Comparison of ENCODE assay signal across 28 cellular contexts in genomic region chr2:49988301-49988700, GRCh38.
"Had no signal": no experiment of that assay in that cellular context is flagged by ENCODE, and none has a peak within 500 bp of the region (broad histone marks: within the 10 kb centered on the region; RNA-seq: fewer than 3 reads in every experiment).

No MANE protein-coding gene starts in this region.

- H3K4me3 ChIP-seq: ascending aorta, SK-N-MC had no signal

- H3K9me3 Mint-ChIP-seq: activated CD4-positive, alpha-beta T cell treated with anti-CD3 and anti-CD28 coated beads, Interleukin-2, amount 10 ng/mL, durations not matched to agents 24 days and 14 days; activated T-helper 1 cell treated with anti-CD3 and anti-CD28 coated beads, Interleukin-12 subunit alpha, Interleukin-12 subunit beta, Interleukin-2, Interleukin-4 antibody, amounts not matched to agents 30 ng/mL and 10 ng/mL and 1 ng/mL, durations not matched to agents 14 hours and 24 hours and 36 hours had no signal

- H3K27ac ChIP-seq: ascending aorta, SK-N-MC had no signal

- H3K9me3 ChIP-seq: ascending aorta had no signal

- H3K4me1 ChIP-seq: ascending aorta had no signal

- H3K36me3 Mint-ChIP-seq: activated CD8-positive, alpha-beta memory T cell treated with anti-CD3 and anti-CD28 coated beads, Interleukin-2, amount 10 ng/mL, durations not matched to agents 7 days and 5 days; T-cell had no signal

- DNase-seq: activated B cell treated with CpG ODN at 0.5 μM for 24 hours; activated CD4-positive, alpha-beta T cell treated with anti-CD3 and anti-CD28 coated beads for 1 hour; activated CD4-positive, alpha-beta T cell treated with anti-CD3 and anti-CD28 coated beads, Interleukin-2, amount 10 ng/mL, durations not matched to agents 24 days and 14 days; activated CD4-positive, alpha-beta T cell treated with anti-CD3 and anti-CD28 coated beads, Interleukin-2, amount 50 U/mL, for 48 hours; activated CD8-positive, alpha-beta memory T cell treated with anti-CD3 and anti-CD28 coated beads, Interleukin-2, amount 10 ng/mL, durations not matched to agents 7 days and 5 days; activated effector memory CD4-positive, alpha-beta T cell treated with Interleukin-2 at 50 U/mL for 16 hours; activated naive CD4-positive, alpha-beta T cell; activated naive CD8-positive, alpha-beta T cell treated with anti-CD3 and anti-CD28 coated beads, Interleukin-2, amount 50 U/mL, for 24 hours; activated T-cell treated with anti-CD3 and anti-CD28 coated beads, Interleukin-2, amount 50 U/mL, for 24 hours; amniotic stem cell; KG1; NCI-H1092; NCI-H1417; NCI-H1694 treated with DMSO at 0.1 percent for 48 hours; NCI-H2029 treated with DMSO at 0.1 percent for 48 hours; NCI-H345; NCI-H510A; NCI-H526 treated with DMSO at 0.1 percent for 48 hours; NCI-H82; RPMI8226; T-cell; T-helper 2 cell; T1000 had no signal

- H3K27me3 ChIP-seq: ascending aorta had no signal

- H3K27ac Mint-ChIP-seq: activated B cell treated with CpG ODN at 0.5 μM for 24 hours; activated CD4-positive, alpha-beta T cell treated with anti-CD3 and anti-CD28 coated beads, Interleukin-2, amount 10 ng/mL, durations not matched to agents 24 days and 14 days; activated CD8-positive, alpha-beta memory T cell treated with anti-CD3 and anti-CD28 coated beads, Interleukin-2, amount 10 ng/mL, durations not matched to agents 7 days and 5 days; activated naive CD4-positive, alpha-beta T cell treated with anti-CD3 and anti-CD28 coated beads, Interleukin-2, amount 50 U/mL, for 72 hours; activated naive CD8-positive, alpha-beta T cell treated with anti-CD3 and anti-CD28 coated beads, Interleukin-2, amount 50 U/mL, for 24 hours; activated T-cell treated with anti-CD3 and anti-CD28 coated beads, Interleukin-2, amount 50 U/mL, for 24 hours; activated T-helper 1 cell treated with anti-CD3 and anti-CD28 coated beads, Interleukin-12 subunit alpha, Interleukin-12 subunit beta, Interleukin-2, Interleukin-4 antibody, amounts not matched to agents 30 ng/mL and 10 ng/mL and 1 ng/mL, durations not matched to agents 14 hours and 24 hours and 36 hours; T-cell had no signal

- H3K36me3 ChIP-seq: ascending aorta had no signal

- H3K4me1 Mint-ChIP-seq: activated B cell treated with CpG ODN at 0.5 μM for 24 hours; activated CD4-positive, alpha-beta T cell treated with anti-CD3 and anti-CD28 coated beads, Interleukin-2, amount 10 ng/mL, durations not matched to agents 24 days and 14 days; activated CD8-positive, alpha-beta memory T cell treated with anti-CD3 and anti-CD28 coated beads, Interleukin-2, amount 10 ng/mL, durations not matched to agents 7 days and 5 days; activated naive CD8-positive, alpha-beta T cell treated with anti-CD3 and anti-CD28 coated beads, Interleukin-2, amount 50 U/mL, for 24 hours; T-cell had no signal

- H3K27me3 Mint-ChIP-seq: activated B cell treated with CpG ODN at 0.5 μM for 24 hours; activated CD4-positive, alpha-beta T cell treated with anti-CD3 and anti-CD28 coated beads, Interleukin-2, amount 10 ng/mL, durations not matched to agents 24 days and 14 days; activated CD8-positive, alpha-beta memory T cell treated with anti-CD3 and anti-CD28 coated beads, Interleukin-2, amount 10 ng/mL, durations not matched to agents 7 days and 5 days; activated naive CD8-positive, alpha-beta T cell treated with anti-CD3 and anti-CD28 coated beads, Interleukin-2, amount 50 U/mL, for 24 hours; activated T-cell treated with anti-CD3 and anti-CD28 coated beads, Interleukin-2, amount 50 U/mL, for 24 hours; brain had no signal

- H3K4me3 Mint-ChIP-seq: activated B cell treated with CpG ODN at 0.5 μM for 24 hours; activated CD4-positive, alpha-beta T cell treated with anti-CD3 and anti-CD28 coated beads, Interleukin-2, amount 10 ng/mL, durations not matched to agents 24 days and 14 days; activated CD8-positive, alpha-beta memory T cell treated with anti-CD3 and anti-CD28 coated beads, Interleukin-2, amount 10 ng/mL, durations not matched to agents 7 days and 5 days; activated naive CD8-positive, alpha-beta T cell treated with anti-CD3 and anti-CD28 coated beads, Interleukin-2, amount 50 U/mL, for 24 hours; activated T-cell treated with anti-CD3 and anti-CD28 coated beads, Interleukin-2, amount 50 U/mL, for 24 hours; activated T-helper 1 cell treated with anti-CD3 and anti-CD28 coated beads, Interleukin-12 subunit alpha, Interleukin-12 subunit beta, Interleukin-2, Interleukin-4 antibody, amounts not matched to agents 30 ng/mL and 10 ng/mL and 1 ng/mL, durations not matched to agents 14 hours and 24 hours and 36 hours; brain; T-cell had no signal
